Comparison of ENCODE assay signal across 11 cellular contexts in genomic region chr11:104151404-104152204, GRCh38. TPM values are rescaled to one million over a fixed set of nuclear protein-coding genes. Genes with fewer than 3 reads are reported as not detected.
DNase-seq lines count a peak whose midpoint lies in the region; ATAC-seq, FAIRE-seq and TF ChIP-seq lines count a peak whose summit lies in the region.
"Had no signal": no experiment of that assay in that cellular context is flagged by ENCODE, and none has a peak within 500 bp of the region (broad histone marks: within the 10 kb centered on the region; RNA-seq: fewer than 3 reads in every experiment).

No MANE protein-coding gene starts in this region.

- H2AFZ ChIP-seq in SU-DHL-6 (ENCODE audit: low read depth, low read length, severe bottlenecking) (peak overlapping the region; percentile 8), keratinocyte (ENCODE audit: control insufficient read depth, low read length) (no peak overlapping the region)

- no peak overlapping the region for H3K4me3 Mint-ChIP-seq in activated CD4-positive, alpha-beta T cell treated with anti-CD3 and anti-CD28 coated beads, Interleukin-2, amount 10 ng/mL, durations not matched to agents 24 days and 14 days
- no peak overlapping the region for H3K4me3 Mint-ChIP-seq in naive thymus-derived CD4-positive, alpha-beta T cell

- H3K9me3 ChIP-seq in BE2C (no peaks in the 10 kb centered on the region), SU-DHL-6 (ENCODE audit: insufficient read depth, low read length) (no peaks in the 10 kb centered on the region), keratinocyte (ENCODE audit: control insufficient read depth, low read depth, low read length) (no peaks in the 10 kb centered on the region), thyroid gland (no peaks in the 10 kb centered on the region)
- H3K9me3 ChIP-seq in naive thymus-derived CD4-positive, alpha-beta T cell (ENCODE audit: control insufficient read depth in 2 of 3, low read length in 3 of 3) = no peaks in the 10 kb centered on the region

- H3K4me2 ChIP-seq in SU-DHL-6 (ENCODE audit: low read depth, low read length, poor library complexity, severe bottlenecking) (peak overlapping the region; percentile 85), keratinocyte (ENCODE audit: control insufficient read depth, extremely low read depth, insufficient read depth, low read depth, low read length) (no peak overlapping the region)

- H3K27ac ChIP-seq in SU-DHL-6 (ENCODE audit: low read depth, low read length) (peak overlapping the region; percentile 75), keratinocyte (ENCODE audit: control insufficient read depth, insufficient read depth, low read length) (no peak overlapping the region), thyroid gland (no peak overlapping the region)
- no peak overlapping the region for H3K27ac ChIP-seq in naive thymus-derived CD4-positive, alpha-beta T cell (ENCODE audit: low read depth, low read length)
- H3K27ac ChIP-seq: coronary artery had no signal

- POLR2A ChIA-PET in naive thymus-derived CD4-positive, alpha-beta T cell (lab: Charles Lee) = no interaction called here

- no peaks in the 10 kb centered on the region for H3K9me3 Mint-ChIP-seq in activated CD4-positive, alpha-beta T cell treated with anti-CD3 and anti-CD28 coated beads, Interleukin-2, amount 10 ng/mL, durations not matched to agents 24 days and 14 days
- H3K9me3 Mint-ChIP-seq in naive thymus-derived CD4-positive, alpha-beta T cell = no peaks in the 10 kb centered on the region

- no peaks in the 10 kb centered on the region for H4K20me1 ChIP-seq in SU-DHL-6 (ENCODE audit: low read depth, low read length)
- H4K20me1 ChIP-seq in keratinocyte (ENCODE audit: control insufficient read depth, extremely low read depth, insufficient read depth, low read length) = no peaks in the 10 kb centered on the region

- H3K36me3 Mint-ChIP-seq in activated CD4-positive, alpha-beta T cell treated with anti-CD3 and anti-CD28 coated beads, Interleukin-2, amount 10 ng/mL, durations not matched to agents 24 days and 14 days (ENCODE audit: low read depth) = no peaks in the 10 kb centered on the region
- no peaks in the 10 kb centered on the region for H3K36me3 Mint-ChIP-seq in naive thymus-derived CD4-positive, alpha-beta T cell

- H3K4me1 ChIP-seq in BE2C (peaks cover 3% of the 10 kb centered on the region; the same call in 1 of the 2 replicates), keratinocyte (ENCODE audit: control insufficient read depth, extremely low read depth, insufficient read depth, low read length) (no peaks in the 10 kb centered on the region), thyroid gland (no peaks in the 10 kb centered on the region)
- no peaks in the 10 kb centered on the region for H3K4me1 ChIP-seq in naive thymus-derived CD4-positive, alpha-beta T cell (ENCODE audit: control insufficient read depth in 2 of 2, insufficient read depth in 2 of 2, low read length in 2 of 2)

- H3K4me1 Mint-ChIP-seq in activated CD4-positive, alpha-beta T cell treated with anti-CD3 and anti-CD28 coated beads, Interleukin-2, amount 10 ng/mL, durations not matched to agents 24 days and 14 days = no peaks in the 10 kb centered on the region
- peaks cover 0 to 7% (median 0%) of the 10 kb centered on the region in 7 donors for H3K4me1 Mint-ChIP-seq in naive thymus-derived CD4-positive, alpha-beta T cell

- H3K79me2 ChIP-seq in SU-DHL-6 (ENCODE audit: insufficient read depth, low read length) (peaks cover 61% of the 10 kb centered on the region), keratinocyte (ENCODE audit: control insufficient read depth, insufficient read depth, low read length) (no peaks in the 10 kb centered on the region)

- H3K36me3 ChIP-seq in BE2C = no peaks in the 10 kb centered on the region
- no peaks in the 10 kb centered on the region for H3K36me3 ChIP-seq in SU-DHL-6 (ENCODE audit: low read length)
- H3K36me3 ChIP-seq in keratinocyte (ENCODE audit: control insufficient read depth in 2 of 2, extremely low read depth in 1 of 2, insufficient read depth in 2 of 2, low read length in 2 of 2) = no peaks in the 10 kb centered on the region
- no peaks in the 10 kb centered on the region for H3K36me3 ChIP-seq in naive thymus-derived CD4-positive, alpha-beta T cell (ENCODE audit: control insufficient read depth in 2 of 3, insufficient read depth in 3 of 3, low read length in 3 of 3)
- no peaks in the 10 kb centered on the region for H3K36me3 ChIP-seq in thyroid gland

- H3K9ac ChIP-seq in SU-DHL-6 (ENCODE audit: low read length) (peak overlapping the region; percentile 42), keratinocyte (ENCODE audit: control insufficient read depth, extremely low read depth, insufficient read depth, low read length) (no peak overlapping the region)

- intact Hi-C loops in activated CD4-positive, alpha-beta T cell treated with anti-CD3 and anti-CD28 coated beads, Interleukin-2, amount 10 ng/mL, durations not matched to agents 24 days and 14 days (cut with micrococcal nuclease) = loop anchor here (5.0 kb wide), 1 partner anchor 469 kb away; no protein-coding TSS in a partner anchor
- intact Hi-C loops in naive thymus-derived CD4-positive, alpha-beta T cell (cut with micrococcal nuclease) = loop anchor here in 1 of 2 donors (1.0 kb wide), 1 partner anchor 469 kb away; no protein-coding TSS in a partner anchor
- intact Hi-C loops in thyroid gland (cut with DNase I) = no loop called here

- peak; percentile 86 for FAIRE-seq in GM19239 (lab: Jason Lieb, UNC)
- FAIRE-seq in keratinocyte (lab: Jason Lieb, UNC) = no peak

- H3K27me3 ChIP-seq in BE2C (no peaks in the 10 kb centered on the region), SU-DHL-6 (ENCODE audit: low read length) (no peaks in the 10 kb centered on the region), keratinocyte (ENCODE audit: control insufficient read depth, extremely low read depth, insufficient read depth, low read length) (no peaks in the 10 kb centered on the region), thyroid gland (no peaks in the 10 kb centered on the region)
- H3K27me3 ChIP-seq in naive thymus-derived CD4-positive, alpha-beta T cell (ENCODE audit: control insufficient read depth in 2 of 2, insufficient read depth in 2 of 2, low read length in 2 of 2) = no peaks in the 10 kb centered on the region

- no peak overlapping the region for H3K4me3 ChIP-seq in BE2C (ENCODE audit: low read depth, low read length)
- peak overlapping the region; percentile 47 for H3K4me3 ChIP-seq in SU-DHL-6 (ENCODE audit: insufficient read depth, low read length, poor library complexity, severe bottlenecking)
- H3K4me3 ChIP-seq in keratinocyte (ENCODE audit: control insufficient read depth in 2 of 3, extremely low read depth in 1 of 3, insufficient read depth in 2 of 3, low read depth in 1 of 3, low read length in 3 of 3) = no peak overlapping the region
- no peak overlapping the region for H3K4me3 ChIP-seq in naive thymus-derived CD4-positive, alpha-beta T cell (ENCODE audit: low read length)
- H3K4me3 ChIP-seq in thyroid gland (replicated peaks in 1 of 3) = no peak overlapping the region
- H3K4me3 ChIP-seq: coronary artery had no signal

- no peaks in the 10 kb centered on the region for H3K9me1 ChIP-seq in keratinocyte (ENCODE audit: control insufficient read depth, extremely low read depth, insufficient read depth, low read length)

- peak; percentile 46 for TF ChIP-seq CTCF in BE2C (IDR thresholded peaks at IDR 0.05; ENCODE audit: low read depth, low read length)
- TF ChIP-seq CTCF in SU-DHL-6 (IDR thresholded peaks at IDR 0.05; ENCODE audit: insufficient read depth, low read length, poor library complexity, severe bottlenecking) = peak; percentile 48
- peak in 2 of 3 experiments; percentile 18 to 29 for TF ChIP-seq CTCF in keratinocyte (optimal IDR thresholded peaks at IDR 0.05 in 1 of 3, IDR thresholded peaks at IDR 0.05 in 1 of 3, conservative IDR thresholded peaks at IDR 0.05 in 1 of 3; ENCODE audit: extremely low read depth in 1 of 3, insufficient read depth in 2 of 3, low read length in 3 of 3)
- peak in 2 of 6 experiments; percentile 11 to 24 for TF ChIP-seq CTCF in thyroid gland (IDR thresholded peaks at IDR 0.05)

- H3F3A ChIP-seq in SU-DHL-6 (ENCODE audit: insufficient read depth) = peaks cover 15% of the 10 kb centered on the region; the same call in 1 of the 2 replicates

- WGBS in thyroid gland, 2 donors = 84% methylated on average over 8 of the region's 8 CpGs

- no peaks in the 10 kb centered on the region for H3K27me3 Mint-ChIP-seq in activated CD4-positive, alpha-beta T cell treated with anti-CD3 and anti-CD28 coated beads, Interleukin-2, amount 10 ng/mL, durations not matched to agents 24 days and 14 days
- H3K27me3 Mint-ChIP-seq in naive thymus-derived CD4-positive, alpha-beta T cell = no peaks in the 10 kb centered on the region

- dilution Hi-C loops in keratinocyte (cut with MboI; ENCODE audit: extremely low pct_ligation_motif_present, low sequenced_read_pairs) = no loop called here

- no peaks in the 10 kb centered on the region for H3K9me2 ChIP-seq in SU-DHL-6 (replicated peaks; ENCODE audit: insufficient read depth, low read length)

- CTCF ChIA-PET in naive thymus-derived CD4-positive, alpha-beta T cell (lab: Charles Lee) = no interaction called here

- ATAC-seq in naive thymus-derived CD4-positive, alpha-beta T cell = no peak
- ATAC-seq in HG03457 (IDR thresholded peaks at IDR 0.05; ENCODE audit: unreplicated experiment) = no peak

- no peak overlapping the region for H3K27ac Mint-ChIP-seq in activated CD4-positive, alpha-beta T cell treated with anti-CD3 and anti-CD28 coated beads, Interleukin-2, amount 10 ng/mL, durations not matched to agents 24 days and 14 days
- H3K27ac Mint-ChIP-seq in naive thymus-derived CD4-positive, alpha-beta T cell = no peak overlapping the region

- TF ChIP-seq POLR2A in thyroid gland (IDR thresholded peaks at IDR 0.05) = no peak

- DNase-seq in BE2C = no peak
- DNase-seq in GM19239 (ENCODE audit: insufficient read length, low spot score) = no peak
- DNase-seq in keratinocyte (ENCODE audit: low read depth, low spot score) = no peak
- DNase-seq in activated CD4-positive, alpha-beta T cell treated with anti-CD3 and anti-CD28 coated beads, Interleukin-2, amount 10 ng/mL, durations not matched to agents 24 days and 14 days = no peak
- no peak for DNase-seq in naive thymus-derived CD4-positive, alpha-beta T cell
- DNase-seq in thyroid gland = no peak
- DNase-seq: activated CD4-positive, alpha-beta T cell treated with anti-CD3 and anti-CD28 coated beads, Interleukin-2, amount 50 U/mL, for 1 hour; NCI-H187 had no signal

RNA-seq across cellular contexts. Expression of gene PDGFD, which starts 12.3 kb away (rescaled TPM):
- polyA plus RNA-seq in BE2C (2012; ENCODE audit: insufficient read depth, insufficient read length, low read depth) = 1.5 TPM
- polyA plus RNA-seq in keratinocyte = 0.09 to 0.28 TPM (median 0.27 TPM) in 3 replicates
- not detected for polyA plus RNA-seq in keratinocyte (2011; ENCODE audit: low read depth)
- 0.14 and 0.41 TPM in 2 replicates for polyA plus RNA-seq in keratinocyte (2011; cell fraction: cytosol; rRNA removed)
- 0.21 and 0.33 TPM in 2 replicates for polyA plus RNA-seq in keratinocyte (2011; cell fraction: nucleus; rRNA removed)
- 0.09 TPM in 1 of 2 replicates, not detected in the other for polyA plus RNA-seq in keratinocyte (2012; ENCODE audit: low replicate concordance)
- polyA minus RNA-seq in keratinocyte = 0.53 to 0.80 TPM in 2 of 3 replicates, not detected in the other
- not detected for polyA minus RNA-seq in keratinocyte (2011; cell fraction: cytosol; rRNA and poly(A)+ RNA removed)
- polyA minus RNA-seq in keratinocyte (2011; cell fraction: nucleus; rRNA and poly(A)+ RNA removed) = 0.32 and 0.54 TPM in 2 replicates
- not detected in 2 replicates for total RNA-seq in activated CD4-positive, alpha-beta T cell treated with anti-CD3 and anti-CD28 coated beads, Interleukin-2, amount 10 ng/mL, durations not matched to agents 24 days and 14 days
- total RNA-seq in naive thymus-derived CD4-positive, alpha-beta T cell = 1 to 10 TPM in 1 of 5 experiments, under 1 TPM in 1, not detected in 3; 0.40 to 3.6 TPM
- under 1 TPM; 0.05 to 0.12 TPM for polyA plus RNA-seq in naive thymus-derived CD4-positive, alpha-beta T cell
- 100 to 1,000 TPM in 1 of 4 donors, 10 to 100 TPM in 3; 16.1 to 108 (median 36.0) TPM for total RNA-seq in thyroid gland
